10 cellular contexts compared by ENCODE assay signal in the genomic region with DNA sequence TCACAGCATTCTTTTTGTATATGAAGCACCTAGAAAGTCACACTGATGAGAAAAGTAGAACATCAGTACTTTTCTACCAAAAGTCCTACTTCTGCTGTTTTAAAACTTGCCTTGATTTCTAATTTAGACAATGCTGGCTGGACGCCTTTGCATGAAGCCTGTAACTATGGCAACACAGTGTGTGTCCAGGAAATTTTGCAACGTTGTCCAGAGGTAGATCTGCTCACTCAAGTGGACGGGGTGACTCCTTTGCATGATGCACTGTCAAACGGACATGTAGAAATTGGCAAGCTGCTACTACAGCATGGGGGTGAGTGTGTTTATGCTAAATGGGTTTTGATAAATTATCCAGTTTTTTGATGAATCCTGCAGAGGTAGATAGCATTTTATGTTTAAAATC.
DNase-seq lines count a peak whose midpoint lies in the region; ATAC-seq and TF ChIP-seq lines count a peak whose summit lies in the region.
"Had no signal": no experiment of that assay in that cellular context is flagged by ENCODE, and none has a peak within 500 bp of the region (broad histone marks: within the 10 kb centered on the region; RNA-seq: fewer than 3 reads in every experiment).

No MANE protein-coding gene starts in this region.

- no peak overlapping the region for H2AK5ac ChIP-seq in neuronal stem cell (ENCODE audit: low read depth, low read length)

- ATAC-seq in psoas muscle = no peak
- ATAC-seq in HG02970 (IDR thresholded peaks at IDR 0.05; ENCODE audit: low FRiP score, unreplicated experiment) = no peak

- H3K18ac ChIP-seq in neuronal stem cell (ENCODE audit: low read length) = no peak overlapping the region

- H2BK15ac ChIP-seq in neuronal stem cell (ENCODE audit: low read length) = no peak overlapping the region

- TF ChIP-seq CTCF in AG09309 (IDR thresholded peaks at IDR 0.05; ENCODE audit: control insufficient read depth, insufficient read depth, low read depth, low read length, missing control alignments) = no peak
- no peak for TF ChIP-seq CTCF in WERI-Rb-1 (IDR thresholded peaks at IDR 0.05; ENCODE audit: low read depth, low read length)
- TF ChIP-seq CTCF in hepatocyte (IDR thresholded peaks at IDR 0.05; ENCODE audit: poor library complexity) = no peak
- no peak for TF ChIP-seq CTCF in psoas muscle (IDR thresholded peaks at IDR 0.05)

- no peak overlapping the region for H3K27ac ChIP-seq in WERI-Rb-1
- H3K27ac ChIP-seq in hepatocyte = no peak overlapping the region
- no peak overlapping the region for H3K27ac ChIP-seq in psoas muscle
- H3K27ac ChIP-seq in neuronal stem cell (replicated peaks; ENCODE audit: low read length) = no peak overlapping the region
- H3K27ac ChIP-seq: C4-2B had no signal

- no peaks in the 10 kb centered on the region for H3K4me1 ChIP-seq in hepatocyte (ENCODE audit: insufficient read depth)
- H3K4me1 ChIP-seq in psoas muscle = no peaks in the 10 kb centered on the region
- peaks cover 2 to 38% of the 10 kb centered on the region in 2 donors for H3K4me1 ChIP-seq in neuronal stem cell (ENCODE audit: control insufficient read depth in 2 of 2, insufficient read depth in 1 of 2, low read depth in 1 of 2, low read length in 2 of 2)

- no peak overlapping the region for H2BK12ac ChIP-seq in neuronal stem cell (ENCODE audit: low read length)

- no peak overlapping the region for H3K14ac ChIP-seq in neuronal stem cell (ENCODE audit: low read length)

- H4K8ac ChIP-seq in neuronal stem cell (ENCODE audit: low read depth, low read length) = no peak overlapping the region

- H3K79me1 ChIP-seq in neuronal stem cell (ENCODE audit: low read depth, low read length) = no peaks in the 10 kb centered on the region

- H3K4me3 ChIP-seq in AG09309 (ENCODE audit: control insufficient read depth, low read depth, low read length) (no peak overlapping the region), MG63 (no peak overlapping the region), WERI-Rb-1 (ENCODE audit: low read depth, low read length) (no peak overlapping the region), hepatocyte (no peak overlapping the region), psoas muscle (no peak overlapping the region), neuronal stem cell (ENCODE audit: low read length in 2 of 2) (no peak overlapping the region)

- H3K4me2 ChIP-seq in hepatocyte (no peak overlapping the region), neuronal stem cell (ENCODE audit: insufficient read depth, low read length, poor library complexity, severe bottlenecking) (no peak overlapping the region)

- H4K91ac ChIP-seq in neuronal stem cell (ENCODE audit: low read depth, low read length, poor library complexity) = no peak overlapping the region

- no peak overlapping the region for H3K23ac ChIP-seq in neuronal stem cell (ENCODE audit: low read depth, low read length, poor library complexity)

- H3K36me3 ChIP-seq in MG63 (peaks cover 18% of the 10 kb centered on the region), WERI-Rb-1 (peaks cover 41% of the 10 kb centered on the region), hepatocyte (replicated peaks; ENCODE audit: insufficient read depth, low read depth) (no peaks in the 10 kb centered on the region), psoas muscle (ENCODE audit: insufficient read depth in 1 of 2, low read depth in 1 of 2) (peaks cover 0 to 12% of the 10 kb centered on the region in 2 donors), neuronal stem cell (replicated peaks in 1 of 2; ENCODE audit: control insufficient read depth in 2 of 2, insufficient read depth in 2 of 2, low read length in 2 of 2) (peaks cover 4 to 63% of the 10 kb centered on the region in 2 donors)

- intact Hi-C loops in psoas muscle (cut with DNase I) = loop anchor here in 1 of 2 donors (10.0 kb wide), 1 partner anchor 167 kb away; no protein-coding TSS in a partner anchor

- H3K79me2 ChIP-seq in hepatocyte = no peaks in the 10 kb centered on the region

- H3K27me3 ChIP-seq in MG63 = no peaks in the 10 kb centered on the region
- H3K27me3 ChIP-seq in WERI-Rb-1 (ENCODE audit: insufficient read depth, low read depth, severe bottlenecking) = no peaks in the 10 kb centered on the region
- no peaks in the 10 kb centered on the region for H3K27me3 ChIP-seq in hepatocyte
- H3K27me3 ChIP-seq in psoas muscle (ENCODE audit: insufficient read depth in 3 of 3, low read length in 2 of 3) = no peaks in the 10 kb centered on the region
- no peaks in the 10 kb centered on the region for H3K27me3 ChIP-seq in neuronal stem cell (ENCODE audit: control insufficient read depth in 3 of 3, insufficient read depth in 3 of 3, low read depth in 1 of 3, low read length in 3 of 3)

- WGBS in hepatocyte (ENCODE audit: low lambda C conversion rate, missing lambda C conversion rate) = 63% methylated on average over 4 of the region's 4 CpGs
- WGBS in psoas muscle, 3 donors = 35 to 46% (median 36%) methylated on average over 4 of the region's 4 CpGs
- no CpG with 5 or more reads among the region's 4 CpGs for WGBS in neuronal stem cell (ENCODE audit: extremely low coverage in 2 of 2, insufficient read length in 2 of 2, insufficient replicate concordance in 1 of 2), 2 donors

- DNase-seq in AG09309 (ENCODE audit: low read depth) = peak; percentile 16
- peak; percentile 78 for DNase-seq in MG63
- DNase-seq in WERI-Rb-1 = peak; percentile 13
- peak; percentile 13 for DNase-seq in hepatocyte (ENCODE audit: low spot score)
- DNase-seq in psoas muscle = no peak
- no peak for DNase-seq in neuronal stem cell (ENCODE audit: low spot score)
- no peak for DNase-seq in SK-N-DZ (ENCODE audit: low spot score)
- DNase-seq: T-helper 1 cell had no signal

- H2BK120ac ChIP-seq in neuronal stem cell (ENCODE audit: low read depth, low read length) = no peak overlapping the region

- no peaks in the 10 kb centered on the region for H3K9me3 ChIP-seq in MG63
- H3K9me3 ChIP-seq in WERI-Rb-1 (ENCODE audit: severe bottlenecking) = no peaks in the 10 kb centered on the region
- H3K9me3 ChIP-seq in hepatocyte (ENCODE audit: low read depth) = no peaks in the 10 kb centered on the region
- H3K9me3 ChIP-seq in psoas muscle = no peaks in the 10 kb centered on the region
- peaks cover 0 to 7% of the 10 kb centered on the region in 2 donors for H3K9me3 ChIP-seq in neuronal stem cell (replicated peaks in 1 of 2; ENCODE audit: control insufficient read depth in 2 of 2, insufficient read depth in 1 of 2, low read depth in 1 of 2, low read length in 2 of 2)

- no peak overlapping the region for H2BK5ac ChIP-seq in neuronal stem cell (ENCODE audit: low read length)

- H3K4ac ChIP-seq in neuronal stem cell (ENCODE audit: low read length) = no peak overlapping the region

- H2AFZ ChIP-seq in hepatocyte (no peak overlapping the region), neuronal stem cell (ENCODE audit: low read length) (no peak overlapping the region)

- H3K9me2 ChIP-seq in hepatocyte (replicated peaks; ENCODE audit: insufficient read depth) = no peaks in the 10 kb centered on the region

- H4K20me1 ChIP-seq in hepatocyte (ENCODE audit: insufficient read depth, poor library complexity, severe bottlenecking) = no peaks in the 10 kb centered on the region

- H3K9ac ChIP-seq in neuronal stem cell (ENCODE audit: low read depth, low read length, poor library complexity) = no peak overlapping the region

Comparison
In these comparisons a context has a peak if more than half of its experiments do, and no peak if none do; other contexts are left out.
1. DNase-seq: peak in AG09309 (single experiment), MG63 (single experiment), WERI-Rb-1 (single experiment) and hepatocyte (single experiment); none in psoas muscle (0 of 2), neuronal stem cell (single experiment) and SK-N-DZ (single experiment).